10 cellular contexts compared by ENCODE assay signal in genomic region chr12:4540170-4540569, GRCh38. TPM values are rescaled to one million over a fixed set of nuclear protein-coding genes. Genes with fewer than 3 reads are reported as not detected.
DNase-seq lines count a peak whose midpoint lies in the region; ATAC-seq, FAIRE-seq and TF ChIP-seq lines count a peak whose summit lies in the region.
"Had no signal": no experiment of that assay in that cellular context is flagged by ENCODE, and none has a peak within 500 bp of the region (broad histone marks: within the 10 kb centered on the region; RNA-seq: fewer than 3 reads in every experiment).

No MANE protein-coding gene starts in this region.

- no peaks in the 10 kb centered on the region for H3K9me1 ChIP-seq in K562 (ENCODE audit: control insufficient read depth, insufficient read depth, low read length)

- H3K9me3 ChIP-seq in K562 (replicated peaks; ENCODE audit: control insufficient read depth, insufficient read depth, low read depth, low read length) (no peaks in the 10 kb centered on the region), osteoblast (ENCODE audit: low read depth, low read length) (no peaks in the 10 kb centered on the region)

- no peak for TF ChIP-seq RAD21 in K562 (CRISPR knock-in tag; conservative IDR thresholded peaks at IDR 0.05 in 1 of 2, IDR thresholded peaks at IDR 0.05 in 1 of 2)

- TF ChIP-seq CTCF in NB4 (IDR thresholded peaks at IDR 0.05; ENCODE audit: low read depth, low read length) (no peak), K562 (IDR thresholded peaks at IDR 0.05 in 2 of 3, conservative IDR thresholded peaks at IDR 0.05 in 1 of 3; ENCODE audit: insufficient read depth in 2 of 3, low read depth in 1 of 3, low read length in 3 of 3) (no peak), osteoblast (IDR thresholded peaks at IDR 0.05; ENCODE audit: extremely low read depth, low read depth, low read length) (no peak)

- H3K79me2 ChIP-seq in K562 (ENCODE audit: control insufficient read depth, insufficient read depth, low read length), result peaks cover 56% of the 10 kb centered on the region
- peaks cover 53% of the 10 kb centered on the region for H3K79me2 ChIP-seq in osteoblast (ENCODE audit: insufficient read depth, low read length)

- H3K4me3 Mint-ChIP-seq in activated CD4-positive, alpha-beta T cell treated with anti-CD3 and anti-CD28 coated beads for 36 hours, result peak overlapping the region; percentile 91

- H3K4me3 ChIP-seq in NB4 (ENCODE audit: low read depth, low read length), result peak overlapping the region; percentile 99
- H3K4me3 ChIP-seq in K562, result peak overlapping the region; percentile 84
- no peak overlapping the region for H3K4me3 ChIP-seq in osteoblast (ENCODE audit: insufficient read depth, low read length)

- TF ChIP-seq POLR2A in NB4 (IDR thresholded peaks at IDR 0.05; ENCODE audit: extremely low read depth, insufficient read length), result no peak
- TF ChIP-seq POLR2A in K562 (conservative IDR thresholded peaks at IDR 0.05), result no peak

- H3K27ac ChIP-seq in K562 (ENCODE audit: extremely low read depth, low read depth, low read length), result peak overlapping the region; percentile 94; the same call in 2 of the 3 replicates
- H3K27ac ChIP-seq in osteoblast (ENCODE audit: low read depth, low read length), result no peak overlapping the region

- H2AFZ ChIP-seq in K562 (ENCODE audit: low read depth, low read length) (no peak overlapping the region), osteoblast (ENCODE audit: low read length) (peak overlapping the region; percentile 100)

- CTCF ChIA-PET in activated CD4-positive, alpha-beta T cell treated with anti-CD3 and anti-CD28 coated beads for 36 hours (lab: Charles Lee), result interaction anchor here (1.3 kb wide), 2 partner anchors 9 to 16 kb away, joined by 3 to 6 read pairs; no protein-coding TSS in a partner anchor
- CTCF ChIA-PET in K562 (lab: Yijun Ruan, JAX; ENCODE audit: low intra/inter-chr PET ratio), result no interaction called here

- H4K20me1 ChIP-seq in K562 (replicated peaks; ENCODE audit: control insufficient read depth, insufficient read depth, low read length), result no peaks in the 10 kb centered on the region; the same call in 1 of the 2 replicates
- H4K20me1 ChIP-seq in osteoblast (ENCODE audit: insufficient read depth, low read length), result no peaks in the 10 kb centered on the region

- POLR2A ChIA-PET in activated CD4-positive, alpha-beta T cell treated with anti-CD3 and anti-CD28 coated beads for 36 hours (lab: Charles Lee), result interaction anchor here (0.6 kb wide), 2 partner anchors 205 to 216 kb away, joined by 4 to 5 read pairs; no protein-coding TSS in a partner anchor
- POLR2A ChIA-PET in K562 (lab: Yijun Ruan, JAX), result interaction anchor here (0.6 to 1.3 kb wide), 3 partner anchors 9 to 14 kb away, joined by 4 to 5 read pairs (median 4); no protein-coding TSS in a partner anchor

- ATAC-seq in activated CD4-positive, alpha-beta T cell treated with anti-CD3 and anti-CD28 coated beads for 36 hours, result no peak
- no peak for ATAC-seq in K562

- BruUV-seq in K562 (replicated peaks; lab: Mats Ljungman, UMichigan), result no TSS peak

- peaks cover 0 to 2% of the 10 kb centered on the region in 2 experiments; a peak in 1 of 5 replicates for H3K4me1 ChIP-seq in K562 (replicated peaks in 1 of 2; ENCODE audit: control insufficient read depth in 2 of 2, insufficient read depth in 2 of 2, low read length in 2 of 2)
- H3K4me1 ChIP-seq in osteoblast (ENCODE audit: insufficient read depth, low read length), result peaks cover 18% of the 10 kb centered on the region

- in situ Hi-C loops in K562 (cut with MboI), result no loop called here

- H3K27ac Mint-ChIP-seq in activated CD4-positive, alpha-beta T cell treated with anti-CD3 and anti-CD28 coated beads for 36 hours, result peak overlapping the region; percentile 96

- no peaks in the 10 kb centered on the region for H3K27me3 Mint-ChIP-seq in activated CD4-positive, alpha-beta T cell treated with anti-CD3 and anti-CD28 coated beads for 36 hours

- H3K27me3 ChIP-seq in K562 (ENCODE audit: control insufficient read depth in 2 of 2, insufficient read depth in 2 of 2, low read length in 2 of 2) (no peaks in the 10 kb centered on the region), osteoblast (ENCODE audit: insufficient read depth, low read length) (no peaks in the 10 kb centered on the region)

- peak; percentile 26 for FAIRE-seq in K562 (lab: Jason Lieb, UNC)
- FAIRE-seq: A204.1, bronchial epithelial cell had no signal

- peaks cover 22% of the 10 kb centered on the region for H3K36me3 Mint-ChIP-seq in activated CD4-positive, alpha-beta T cell treated with anti-CD3 and anti-CD28 coated beads for 36 hours (ENCODE audit: low read depth)

- intact Hi-C loops in activated CD4-positive, alpha-beta T cell treated with anti-CD3 and anti-CD28 coated beads for 36 hours (cut with DNase I, micrococcal nuclease), result no loop called here
- intact Hi-C loops in K562 (cut with micrococcal nuclease), result loop anchor here (10.0 kb wide), 1 partner anchor 105 kb away; the partner anchor contains the start of genes AKAP3 and NDUFA9

- H3K9me3 Mint-ChIP-seq in activated CD4-positive, alpha-beta T cell treated with anti-CD3 and anti-CD28 coated beads for 36 hours (ENCODE audit: low read depth), result no peaks in the 10 kb centered on the region

- H3K4me2 ChIP-seq in K562 (ENCODE audit: insufficient read depth, low read length), result peak overlapping the region; percentile 96
- peak overlapping the region; percentile 95 for H3K4me2 ChIP-seq in osteoblast (ENCODE audit: insufficient read depth, low read length)

- no peak for DNase-seq in activated CD4-positive, alpha-beta T cell treated with anti-CD3 and anti-CD28 coated beads for 36 hours
- DNase-seq in activated CD4-positive, alpha-beta T cell treated with anti-CD3 and anti-CD28 coated beads, Interleukin-2, amount 50 U/mL, for 48 hours, result no peak
- DNase-seq in NB4 (ENCODE audit: low read depth) (no peak), K562 (ENCODE audit: extremely low read depth in 1 of 4, low spot score in 3 of 4) (no peak), osteoblast (ENCODE audit: insufficient read length, low spot score, missing footprints) (no peak), nucleus accumbens (lab: John Stamatoyannopoulos, UW) (no peak), NCI-H446 (lab: John Stamatoyannopoulos, UW) (no peak), COLO829 (ENCODE audit: low spot score) (no peak)

- no peak for TF ChIP-seq EP300 in K562 (IDR thresholded peaks at IDR 0.05; ENCODE audit: low read length)

- H3K36me3 ChIP-seq in K562 (ENCODE audit: control insufficient read depth, insufficient read depth, low read length) (peaks cover 50% of the 10 kb centered on the region; the same call in 1 of the 3 replicates), osteoblast (ENCODE audit: insufficient read depth, low read length) (peaks cover 6% of the 10 kb centered on the region)

- 21% methylated on average over 3 of the region's 3 CpGs for WGBS in K562 (ENCODE audit: insufficient coverage, low coverage, missing lambda C conversion rate)

- H3K4me1 Mint-ChIP-seq in activated CD4-positive, alpha-beta T cell treated with anti-CD3 and anti-CD28 coated beads for 36 hours, result peaks cover 26% of the 10 kb centered on the region

- H3K9ac ChIP-seq in K562 (ENCODE audit: insufficient read depth in 1 of 2, low read depth in 2 of 2, low read length in 2 of 2), result peak overlapping the region in 1 of 2 experiments; percentile 93; a peak in 2 of 4 replicates

TF ChIP-seq in K562, 482 proteins besides CTCF, POLR2A, EP300 and RAD21 (continues in another document):
- peak; percentile 72 for TF ChIP-seq MIER1 (IDR thresholded peaks at IDR 0.05; ENCODE audit: low read depth)

RNA-seq across cellular contexts. Expression of gene RAD51AP1, which starts 1.5 kb away (rescaled TPM):
- 10 to 100 TPM; 44.6 to 50.9 TPM for total RNA-seq in activated CD4-positive, alpha-beta T cell treated with anti-CD3 and anti-CD28 coated beads for 36 hours
- total RNA-seq in K562 (2011; cell fraction: chromatin; rRNA removed; ENCODE audit: low replicate concordance), result 20.2 and 117 TPM in 2 replicates
- total RNA-seq in K562 (2011; cell fraction: nucleolus; rRNA removed), result 9.5 and 16.7 TPM in 2 replicates
- total RNA-seq in K562 (2011; cell fraction: nucleoplasm; rRNA removed), result 43.4 and 68.5 TPM in 2 replicates
- total RNA-seq in K562 (2014; rRNA removed) (38.4 and 43.8 TPM in 2 replicates), K562 (2014; rRNA removed; fragmentation: Illumina TruSeq; extraction: Trizol) (89.1 and 102 TPM in 2 replicates), K562 (2015; rRNA removed; fragmentation: Illumina TruSeq; extraction: Trizol) (63.8 and 64.1 TPM in 2 replicates), K562 (2021) (51.3 and 57.1 TPM in 2 replicates), osteoblast (2.2 and 3.5 TPM in 2 replicates)
- polyA plus RNA-seq in K562 (2011; rRNA removed) (77.2 and 107 TPM in 2 replicates), K562 (2014; fragmentation: Illumina TruSeq; extraction: Trizol) (81.7 and 88.2 TPM in 2 replicates), K562 (2014; fragmentation: Nextera tagmentation; extraction: Ambion mirVana) (100 to 1,000 TPM in 1 of 2 experiments, 10 to 100 TPM in 1; 92.5 to 111 TPM), K562 (2014; rRNA removed) (85.3 and 90.7 TPM in 2 replicates)
- polyA plus RNA-seq in K562 (2011; cell fraction: cytosol; rRNA removed), result 7.4 and 26.8 TPM in 2 replicates
- 77.6 and 137 TPM in 2 replicates for polyA plus RNA-seq in K562 (2011; cell fraction: nucleus; rRNA removed)
- polyA plus RNA-seq in K562 (2012), result 47.6 and 76.1 TPM in 2 replicates
- polyA minus RNA-seq in K562 (2011; rRNA and poly(A)+ RNA removed), result 46.6 and 60.7 TPM in 2 replicates
- polyA minus RNA-seq in K562 (2011; cell fraction: cytosol; rRNA and poly(A)+ RNA removed), result 10.9 and 14.9 TPM in 2 replicates
- polyA minus RNA-seq in K562 (2011; cell fraction: nucleus; rRNA and poly(A)+ RNA removed), result 36.6 and 84.3 TPM in 2 replicates

RNA-seq across cellular contexts. Expression of gene DYRK4, which starts 21.8 kb away (rescaled TPM):
- 10 to 100 TPM; 33.9 to 45.0 TPM for total RNA-seq in activated CD4-positive, alpha-beta T cell treated with anti-CD3 and anti-CD28 coated beads for 36 hours
- 8.5 and 15.2 TPM in 2 replicates for total RNA-seq in K562 (2011; cell fraction: chromatin; rRNA removed; ENCODE audit: low replicate concordance)
- 5.7 and 7.4 TPM in 2 replicates for total RNA-seq in K562 (2011; cell fraction: nucleolus; rRNA removed)
- 12.1 and 15.3 TPM in 2 replicates for total RNA-seq in K562 (2011; cell fraction: nucleoplasm; rRNA removed)
- total RNA-seq in K562 (2014; rRNA removed) (17.5 and 23.4 TPM in 2 replicates), K562 (2014; rRNA removed; fragmentation: Illumina TruSeq; extraction: Trizol) (15.8 and 16.1 TPM in 2 replicates), K562 (2015; rRNA removed; fragmentation: Illumina TruSeq; extraction: Trizol) (16.5 and 18.4 TPM in 2 replicates), K562 (2021) (13.4 and 17.2 TPM in 2 replicates), osteoblast (27.1 and 30.4 TPM in 2 replicates)
- polyA plus RNA-seq in K562 (2011; rRNA removed) (26.5 and 27.6 TPM in 2 replicates), K562 (2014; fragmentation: Illumina TruSeq; extraction: Trizol) (19.7 and 25.3 TPM in 2 replicates), K562 (2014; fragmentation: Nextera tagmentation; extraction: Ambion mirVana) (10 to 100 TPM; 37.2 to 37.4 TPM), K562 (2014; rRNA removed) (22.2 and 25.9 TPM in 2 replicates)
- polyA plus RNA-seq in K562 (2011; cell fraction: cytosol; rRNA removed), result 13.9 and 17.5 TPM in 2 replicates
- 32.7 and 45.8 TPM in 2 replicates for polyA plus RNA-seq in K562 (2011; cell fraction: nucleus; rRNA removed)
- polyA plus RNA-seq in K562 (2012), result 14.2 and 27.3 TPM in 2 replicates
- polyA minus RNA-seq in K562 (2011; rRNA and poly(A)+ RNA removed), result 13.1 and 16.6 TPM in 2 replicates
- 4.4 and 9.8 TPM in 2 replicates for polyA minus RNA-seq in K562 (2011; cell fraction: cytosol; rRNA and poly(A)+ RNA removed)
- 8.6 and 11.3 TPM in 2 replicates for polyA minus RNA-seq in K562 (2011; cell fraction: nucleus; rRNA and poly(A)+ RNA removed)
